Comparison of ENCODE assay signal across 25 cellular contexts in the genomic region with DNA sequence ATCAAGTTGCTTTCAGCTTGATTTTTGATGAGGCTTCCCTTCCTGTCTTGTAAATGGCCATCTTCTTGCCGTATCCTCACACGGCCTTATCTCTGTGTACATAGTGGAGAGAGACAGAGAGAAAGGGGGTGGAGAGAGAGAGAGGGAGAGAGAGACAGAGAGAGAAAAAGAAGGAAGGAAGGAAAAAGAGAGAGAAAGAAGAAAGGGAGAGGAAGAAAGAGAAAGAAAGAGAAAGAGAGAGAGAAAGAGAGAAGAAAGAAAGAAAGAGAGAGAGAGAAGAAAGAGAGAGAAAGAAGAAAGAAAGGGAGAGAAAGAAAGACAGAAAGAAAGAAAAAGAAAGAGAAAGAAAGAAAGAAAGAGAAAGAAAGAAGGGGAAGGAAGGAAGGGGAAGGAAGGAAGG.
"Had no signal": no experiment of that assay in that cellular context is flagged by ENCODE, and none has a peak within 500 bp of the region (broad histone marks: within the 10 kb centered on the region; RNA-seq: fewer than 3 reads in every experiment).

No MANE protein-coding gene starts in this region.

- H3K27ac ChIP-seq: body of pancreas, SJSA1 had no signal

- H3K27me3 ChIP-seq: ascending aorta, body of pancreas, SJSA1 had no signal

- H3K27me3 Mint-ChIP-seq: activated naive CD8-positive, alpha-beta T cell treated with anti-CD3 and anti-CD28 coated beads, Interleukin-2, amount 50 U/mL, for 24 hours; central memory CD8-positive, alpha-beta T cell had no signal

- DNase-seq: activated CD4-positive, alpha-beta T cell treated with anti-CD3 and anti-CD28 coated beads for 48 hours; activated CD4-positive, alpha-beta T cell treated with anti-CD3 and anti-CD28 coated beads, Interleukin-2, amount 50 U/mL, for 4 hours; activated CD4-positive, CD25-positive, alpha-beta regulatory T cell treated with anti-CD3 and anti-CD28 coated beads, Interleukin-2, amount 50 U/mL, for 72 hours; activated CD8-positive, alpha-beta memory T cell treated with anti-CD3 and anti-CD28 coated beads for 24 hours; activated effector memory CD4-positive, alpha-beta T cell treated with anti-CD3 and anti-CD28 coated beads, Interleukin-2, amount 50 U/mL, for 16 hours; activated naive CD4-positive, alpha-beta T cell treated with Interleukin-2 at 50 U/mL for 16 hours; activated naive CD8-positive, alpha-beta T cell treated with anti-CD3 and anti-CD28 coated beads, Interleukin-2, amount 50 U/mL, for 24 hours; activated T-cell treated with anti-CD3 and anti-CD28 coated beads, Interleukin-2, amount 50 U/mL, for 4 hours; amniotic stem cell; body of pancreas; Karpas-422; NCI-H1105 treated with DMSO at 0.1 percent for 48 hours; NCI-H1930; NCI-H2171 treated with DMSO at 0.1 percent for 48 hours; NCI-H226; NCI-H510A; NCI-H526 treated with DMSO at 0.1 percent for 48 hours; NCI-H82; PC-3; SHP77 had no signal

- H3K4me3 ChIP-seq: ascending aorta, body of pancreas, SJSA1 had no signal

- H3K36me3 ChIP-seq: ascending aorta, SJSA1 had no signal

- H3K4me1 Mint-ChIP-seq: activated naive CD8-positive, alpha-beta T cell treated with anti-CD3 and anti-CD28 coated beads, Interleukin-2, amount 50 U/mL, for 24 hours; central memory CD8-positive, alpha-beta T cell had no signal

- H3K9me3 ChIP-seq: ascending aorta, body of pancreas, SJSA1 had no signal

- H3K36me3 Mint-ChIP-seq: activated naive CD4-positive, alpha-beta T cell treated with anti-CD3 and anti-CD28 coated beads, Interleukin-2, amount 50 U/mL, for 72 hours had no signal

- H3K4me1 ChIP-seq: body of pancreas had no signal

- H3K27ac Mint-ChIP-seq: activated naive CD4-positive, alpha-beta T cell treated with anti-CD3 and anti-CD28 coated beads, Interleukin-2, amount 50 U/mL, for 72 hours; activated naive CD8-positive, alpha-beta T cell treated with anti-CD3 and anti-CD28 coated beads, Interleukin-2, amount 50 U/mL, for 24 hours; T-helper 1 cell treated with Interleukin-12 subunit alpha and Interleukin-12 subunit beta and Interleukin-4 antibody, amounts not matched to agents 30 μg/mL and 1 μg/mL, for 36 hours had no signal

- H3K9me3 Mint-ChIP-seq: activated naive CD8-positive, alpha-beta T cell treated with anti-CD3 and anti-CD28 coated beads, Interleukin-2, amount 50 U/mL, for 24 hours; activated T-cell treated with anti-CD3 and anti-CD28 coated beads, Interleukin-2, amount 50 U/mL, for 4 hours; central memory CD8-positive, alpha-beta T cell; T-helper 1 cell treated with Interleukin-12 subunit alpha and Interleukin-12 subunit beta and Interleukin-4 antibody, amounts not matched to agents 30 μg/mL and 1 μg/mL, for 36 hours had no signal

- ATAC-seq: activated naive CD4-positive, alpha-beta T cell treated with anti-CD3 and anti-CD28 coated beads, Interleukin-2, amount 50 U/mL, for 72 hours; activated naive CD8-positive, alpha-beta T cell treated with anti-CD3 and anti-CD28 coated beads, Interleukin-2, amount 50 U/mL, for 24 hours; activated T-cell treated with anti-CD3 and anti-CD28 coated beads, Interleukin-2, amount 50 U/mL, for 4 hours; body of pancreas; PC-3 had no signal

- H3K4me3 Mint-ChIP-seq: activated naive CD8-positive, alpha-beta T cell treated with anti-CD3 and anti-CD28 coated beads, Interleukin-2, amount 50 U/mL, for 24 hours; activated T-cell treated with anti-CD3 and anti-CD28 coated beads, Interleukin-2, amount 50 U/mL, for 4 hours; central memory CD8-positive, alpha-beta T cell; T-helper 1 cell treated with Interleukin-12 subunit alpha and Interleukin-12 subunit beta and Interleukin-4 antibody, amounts not matched to agents 30 μg/mL and 1 μg/mL, for 36 hours had no signal
